In genomic region chr16:78522327-78522726, GRCh38 we compare ENCODE assay signal across 1 cellular context.
TF ChIP-seq lines count a peak whose summit lies in the region.

No MANE protein-coding gene starts in this region.

TF ChIP-seq in GM12878, 131 proteins besides CTCF, POLR2A, EP300 and RAD21 (continued from another document):
- TF ChIP-seq, protein P1, sequence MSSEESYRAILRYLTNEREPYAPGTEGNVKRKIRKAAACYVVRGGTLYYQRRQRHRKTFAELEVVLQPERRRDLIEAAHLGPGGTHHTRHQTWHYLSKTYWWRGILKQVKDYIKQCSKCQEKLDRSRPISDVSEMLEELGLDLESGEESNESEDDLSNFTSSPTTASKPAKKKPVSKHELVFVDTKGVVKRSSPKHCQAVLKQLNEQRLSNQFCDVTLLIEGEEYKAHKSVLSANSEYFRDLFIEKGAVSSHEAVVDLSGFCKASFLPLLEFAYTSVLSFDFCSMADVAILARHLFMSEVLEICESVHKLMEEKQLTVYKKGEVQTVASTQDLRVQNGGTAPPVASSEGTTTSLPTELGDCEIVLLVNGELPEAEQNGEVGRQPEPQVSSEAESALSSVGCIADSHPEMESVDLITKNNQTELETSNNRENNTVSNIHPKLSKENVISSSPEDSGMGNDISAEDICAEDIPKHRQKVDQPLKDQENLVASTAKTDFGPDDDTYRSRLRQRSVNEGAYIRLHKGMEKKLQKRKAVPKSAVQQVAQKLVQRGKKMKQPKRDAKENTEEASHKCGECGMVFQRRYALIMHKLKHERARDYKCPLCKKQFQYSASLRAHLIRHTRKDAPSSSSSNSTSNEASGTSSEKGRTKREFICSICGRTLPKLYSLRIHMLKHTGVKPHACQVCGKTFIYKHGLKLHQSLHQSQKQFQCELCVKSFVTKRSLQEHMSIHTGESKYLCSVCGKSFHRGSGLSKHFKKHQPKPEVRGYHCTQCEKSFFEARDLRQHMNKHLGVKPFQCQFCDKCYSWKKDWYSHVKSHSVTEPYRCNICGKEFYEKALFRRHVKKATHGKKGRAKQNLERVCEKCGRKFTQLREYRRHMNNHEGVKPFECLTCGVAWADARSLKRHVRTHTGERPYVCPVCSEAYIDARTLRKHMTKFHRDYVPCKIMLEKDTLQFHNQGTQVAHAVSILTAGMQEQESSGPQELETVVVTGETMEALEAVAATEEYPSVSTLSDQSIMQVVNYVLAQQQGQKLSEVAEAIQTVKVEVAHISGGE (CRISPR knock-in tag; IDR thresholded peaks at IDR 0.05): no peak
- TF ChIP-seq ZNF622 (IDR thresholded peaks at IDR 0.05): no peak
- TF ChIP-seq USF2 (IDR thresholded peaks at IDR 0.05; ENCODE audit: borderline replicate concordance, low read depth, low read length): no peak
- TF ChIP-seq, protein P2, sequence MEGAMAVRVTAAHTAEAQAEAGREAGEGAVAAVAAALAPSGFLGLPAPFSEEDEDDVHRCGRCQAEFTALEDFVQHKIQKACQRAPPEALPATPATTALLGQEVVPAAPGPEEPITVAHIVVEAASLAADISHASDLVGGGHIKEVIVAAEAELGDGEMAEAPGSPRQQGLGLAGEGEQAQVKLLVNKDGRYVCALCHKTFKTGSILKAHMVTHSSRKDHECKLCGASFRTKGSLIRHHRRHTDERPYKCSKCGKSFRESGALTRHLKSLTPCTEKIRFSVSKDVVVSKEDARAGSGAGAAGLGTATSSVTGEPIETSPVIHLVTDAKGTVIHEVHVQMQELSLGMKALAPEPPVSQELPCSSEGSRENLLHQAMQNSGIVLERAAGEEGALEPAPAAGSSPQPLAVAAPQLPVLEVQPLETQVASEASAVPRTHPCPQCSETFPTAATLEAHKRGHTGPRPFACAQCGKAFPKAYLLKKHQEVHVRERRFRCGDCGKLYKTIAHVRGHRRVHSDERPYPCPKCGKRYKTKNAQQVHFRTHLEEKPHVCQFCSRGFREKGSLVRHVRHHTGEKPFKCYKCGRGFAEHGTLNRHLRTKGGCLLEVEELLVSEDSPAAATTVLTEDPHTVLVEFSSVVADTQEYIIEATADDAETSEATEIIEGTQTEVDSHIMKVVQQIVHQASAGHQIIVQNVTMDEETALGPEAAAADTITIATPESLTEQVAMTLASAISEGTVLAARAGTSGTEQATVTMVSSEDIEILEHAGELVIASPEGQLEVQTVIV (IDR thresholded peaks at IDR 0.05; ENCODE audit: borderline replicate concordance, partially characterized antibody): no peak
- TF ChIP-seq BACH1 (IDR thresholded peaks at IDR 0.05; ENCODE audit: borderline replicate concordance): no peak
- TF ChIP-seq, protein P3, sequence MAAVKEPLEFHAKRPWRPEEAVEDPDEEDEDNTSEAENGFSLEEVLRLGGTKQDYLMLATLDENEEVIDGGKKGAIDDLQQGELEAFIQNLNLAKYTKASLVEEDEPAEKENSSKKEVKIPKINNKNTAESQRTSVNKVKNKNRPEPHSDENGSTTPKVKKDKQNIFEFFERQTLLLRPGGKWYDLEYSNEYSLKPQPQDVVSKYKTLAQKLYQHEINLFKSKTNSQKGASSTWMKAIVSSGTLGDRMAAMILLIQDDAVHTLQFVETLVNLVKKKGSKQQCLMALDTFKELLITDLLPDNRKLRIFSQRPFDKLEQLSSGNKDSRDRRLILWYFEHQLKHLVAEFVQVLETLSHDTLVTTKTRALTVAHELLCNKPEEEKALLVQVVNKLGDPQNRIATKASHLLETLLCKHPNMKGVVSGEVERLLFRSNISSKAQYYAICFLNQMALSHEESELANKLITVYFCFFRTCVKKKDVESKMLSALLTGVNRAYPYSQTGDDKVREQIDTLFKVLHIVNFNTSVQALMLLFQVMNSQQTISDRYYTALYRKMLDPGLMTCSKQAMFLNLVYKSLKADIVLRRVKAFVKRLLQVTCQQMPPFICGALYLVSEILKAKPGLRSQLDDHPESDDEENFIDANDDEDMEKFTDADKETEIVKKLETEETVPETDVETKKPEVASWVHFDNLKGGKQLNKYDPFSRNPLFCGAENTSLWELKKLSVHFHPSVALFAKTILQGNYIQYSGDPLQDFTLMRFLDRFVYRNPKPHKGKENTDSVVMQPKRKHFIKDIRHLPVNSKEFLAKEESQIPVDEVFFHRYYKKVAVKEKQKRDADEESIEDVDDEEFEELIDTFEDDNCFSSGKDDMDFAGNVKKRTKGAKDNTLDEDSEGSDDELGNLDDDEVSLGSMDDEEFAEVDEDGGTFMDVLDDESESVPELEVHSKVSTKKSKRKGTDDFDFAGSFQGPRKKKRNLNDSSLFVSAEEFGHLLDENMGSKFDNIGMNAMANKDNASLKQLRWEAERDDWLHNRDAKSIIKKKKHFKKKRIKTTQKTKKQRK (IDR thresholded peaks at IDR 0.05; ENCODE audit: low read depth, low read length): no peak
- no peak for TF ChIP-seq SIX5 (IDR thresholded peaks at IDR 0.05; ENCODE audit: low read depth, low read length, severe bottlenecking)
- TF ChIP-seq HDAC6 (IDR thresholded peaks at IDR 0.05; ENCODE audit: unreplicated experiment): no peak
- TF ChIP-seq NBN (IDR thresholded peaks at IDR 0.05): no peak
- TF ChIP-seq YY1 (IDR thresholded peaks at IDR 0.05; ENCODE audit: low read depth, low read length): no peak
- TF ChIP-seq KAT2A (conservative IDR thresholded peaks at IDR 0.05; ENCODE audit: control insufficient read depth, low read depth, low read length): no peak
- no peak for TF ChIP-seq MYC (IDR thresholded peaks at IDR 0.05; ENCODE audit: insufficient read depth, insufficient read length, insufficient replicate concordance, low read length, severe bottlenecking)
